ENCODE assay signal across 7 cellular contexts in the genomic region with DNA sequence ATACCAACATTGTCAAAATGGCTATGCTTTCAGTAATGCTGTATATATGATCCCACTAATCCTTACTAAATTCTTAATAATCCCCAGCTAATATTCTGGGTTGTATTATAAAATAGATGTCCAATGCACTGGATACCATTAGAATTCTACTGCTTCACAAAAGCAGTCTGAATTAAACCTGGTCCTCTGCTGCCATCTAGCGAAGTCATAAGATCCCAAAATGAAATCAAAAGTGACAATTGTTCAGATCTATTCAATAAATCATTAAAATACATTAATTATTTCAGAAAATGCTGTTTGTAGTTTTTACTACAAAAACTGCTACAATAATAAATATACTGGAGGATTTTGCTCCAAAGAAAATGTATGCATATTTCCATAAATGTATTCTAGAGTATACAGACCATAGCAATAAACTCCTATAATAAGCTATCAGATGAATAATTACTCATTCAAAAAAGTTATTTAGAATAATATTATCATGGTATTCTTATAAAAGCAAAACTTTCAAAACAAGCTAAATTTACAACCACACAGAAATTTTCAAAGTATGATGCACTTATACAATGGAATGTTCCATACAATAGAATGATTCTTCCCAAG.
DNase-seq lines count a peak whose midpoint lies in the region; ATAC-seq and TF ChIP-seq lines count a peak whose summit lies in the region.

No MANE protein-coding gene starts in this region.

- no peak for TF ChIP-seq CTCF in HEK293 (tag by site-specific recombination; IDR thresholded peaks at IDR 0.05)
- peak; percentile 51 to 79 (median 64) for TF ChIP-seq CTCF in ascending aorta (IDR thresholded peaks at IDR 0.05)

- H3K27ac Mint-ChIP-seq in stimulated activated memory B cell treated with anti-CD40 and anti-IgM and Interleukin-4, amounts not matched to agents 10 μg/mL and 1 μg/mL and 100 μg/mL, for 72 hours, result no peak overlapping the region

- peaks cover 13% of the 10 kb centered on the region for H3K4me1 Mint-ChIP-seq in stimulated activated memory B cell treated with anti-CD40 and anti-IgM and Interleukin-4, amounts not matched to agents 10 μg/mL and 1 μg/mL and 100 μg/mL, for 72 hours

- POLR2A ChIA-PET in HEK293 (lab: Yijun Ruan, JAX), result interaction anchor here (0.6 to 1.2 kb wide), 2 partner anchors 17 to 50 kb away, joined by 3 read pairs; no protein-coding TSS in a partner anchor

- ATAC-seq in stimulated activated memory B cell treated with anti-CD40 and anti-IgM and Interleukin-4, amounts not matched to agents 10 μg/mL and 1 μg/mL and 100 μg/mL, for 72 hours, result no peak

- H3K27me3 ChIP-seq in ascending aorta, result no peaks in the 10 kb centered on the region

- peaks cover 15% of the 10 kb centered on the region for H3K36me3 Mint-ChIP-seq in stimulated activated memory B cell treated with anti-CD40 and anti-IgM and Interleukin-4, amounts not matched to agents 10 μg/mL and 1 μg/mL and 100 μg/mL, for 72 hours

- no peak overlapping the region for H3K4me3 ChIP-seq in HEK293 (ENCODE audit: low read depth, low read length)
- H3K4me3 ChIP-seq in ascending aorta, result no peak overlapping the region

- intact Hi-C loops in ascending aorta (cut with DNase I), result loop anchor here (1.0 to 10.0 kb wide), 2 partner anchors 941 to 1036 kb away; no protein-coding TSS in a partner anchor

- H3K36me3 ChIP-seq in HEK293 (ENCODE audit: control insufficient read depth in 2 of 2, insufficient read depth in 1 of 2, low read length in 2 of 2) (no peaks in the 10 kb centered on the region), ascending aorta (no peaks in the 10 kb centered on the region)

- H3K27ac ChIP-seq in HEK293 (ENCODE audit: extremely low read depth, low read depth, low read length) (no peak overlapping the region), ascending aorta (no peak overlapping the region)

- DNase-seq in DMS79 treated with DMSO at 0.1 percent for 48 hours (lab: John Stamatoyannopoulos, UW), result peak; percentile 33
- DNase-seq in NCI-H82 (lab: John Stamatoyannopoulos, UW), result peak; percentile 73
- no peak for DNase-seq in ascending aorta (ENCODE audit: low spot score in 2 of 2)
- peak; percentile 32 for DNase-seq in iPS-NIHi11 (ENCODE audit: low spot score)
- DNase-seq in stimulated activated CD4-positive, alpha-beta T cell treated with anti-CD3 and anti-CD28 coated beads, Interleukin-4, amount 100 ng/mL, for 4 hours, result peak; percentile 4 to 9

- no peaks in the 10 kb centered on the region for H3K9me3 ChIP-seq in HEK293 (ENCODE audit: control insufficient read depth, insufficient read depth, low read depth, low read length)
- no peaks in the 10 kb centered on the region for H3K9me3 ChIP-seq in ascending aorta

- no peaks in the 10 kb centered on the region for H3K9me3 Mint-ChIP-seq in stimulated activated memory B cell treated with anti-CD40 and anti-IgM and Interleukin-4, amounts not matched to agents 10 μg/mL and 1 μg/mL and 100 μg/mL, for 72 hours

- peaks cover 20% of the 10 kb centered on the region for H3K4me1 ChIP-seq in HEK293 (ENCODE audit: control insufficient read depth, insufficient read depth, low read length)
- H3K4me1 ChIP-seq in ascending aorta, result peaks cover 0 to 9% of the 10 kb centered on the region in 2 donors

- no peak overlapping the region for H3K4me3 Mint-ChIP-seq in stimulated activated memory B cell treated with anti-CD40 and anti-IgM and Interleukin-4, amounts not matched to agents 10 μg/mL and 1 μg/mL and 100 μg/mL, for 72 hours

- CTCF ChIA-PET in HEK293 (lab: Yijun Ruan, JAX), result interaction anchor here (0.5 to 5.1 kb wide), 64 partner anchors 9 to 1804 kb away, joined by 3 to 56 read pairs (median 4); no protein-coding TSS in a partner anchor

- no peaks in the 10 kb centered on the region for H3K27me3 Mint-ChIP-seq in stimulated activated memory B cell treated with anti-CD40 and anti-IgM and Interleukin-4, amounts not matched to agents 10 μg/mL and 1 μg/mL and 100 μg/mL, for 72 hours

TF ChIP-seq in HEK293, 187 proteins besides CTCF, POLR2A, EP300 and RAD21:
- TF ChIP-seq, protein P1, sequence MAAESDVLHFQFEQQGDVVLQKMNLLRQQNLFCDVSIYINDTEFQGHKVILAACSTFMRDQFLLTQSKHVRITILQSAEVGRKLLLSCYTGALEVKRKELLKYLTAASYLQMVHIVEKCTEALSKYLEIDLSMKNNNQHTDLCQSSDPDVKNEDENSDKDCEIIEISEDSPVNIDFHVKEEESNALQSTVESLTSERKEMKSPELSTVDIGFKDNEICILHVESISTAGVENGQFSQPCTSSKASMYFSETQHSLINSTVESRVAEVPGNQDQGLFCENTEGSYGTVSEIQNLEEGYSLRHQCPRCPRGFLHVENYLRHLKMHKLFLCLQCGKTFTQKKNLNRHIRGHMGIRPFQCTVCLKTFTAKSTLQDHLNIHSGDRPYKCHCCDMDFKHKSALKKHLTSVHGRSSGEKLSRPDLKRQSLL (tag by site-specific recombination; IDR thresholded peaks at IDR 0.05), result no peak
- TF ChIP-seq WT1 (tag by site-specific recombination; IDR thresholded peaks at IDR 0.05) (no peak), ZNF112 (tag by site-specific recombination; IDR thresholded peaks at IDR 0.05) (no peak), ZNF654 (tag by site-specific recombination; IDR thresholded peaks at IDR 0.05; ENCODE audit: low read depth) (peak; percentile 73), ZNF501 (tag by site-specific recombination; IDR thresholded peaks at IDR 0.05) (no peak), ZNF660 (tag by site-specific recombination; IDR thresholded peaks at IDR 0.05) (peak; percentile 69)

Comparison
In these comparisons a context has a peak if more than half of its experiments do, and no peak if none do; other contexts are left out.
1. DNase-seq: peak in DMS79 treated with DMSO at 0.1 percent for 48 hours (single experiment), NCI-H82 (single experiment), iPS-NIHi11 (single experiment) and stimulated activated CD4-positive, alpha-beta T cell treated with anti-CD3 and anti-CD28 coated beads, Interleukin-4, amount 100 ng/mL, for 4 hours (2 of 2); none in ascending aorta (0 of 2).